Comparison of ENCODE assay signal across 10 cellular contexts in the genomic region with DNA sequence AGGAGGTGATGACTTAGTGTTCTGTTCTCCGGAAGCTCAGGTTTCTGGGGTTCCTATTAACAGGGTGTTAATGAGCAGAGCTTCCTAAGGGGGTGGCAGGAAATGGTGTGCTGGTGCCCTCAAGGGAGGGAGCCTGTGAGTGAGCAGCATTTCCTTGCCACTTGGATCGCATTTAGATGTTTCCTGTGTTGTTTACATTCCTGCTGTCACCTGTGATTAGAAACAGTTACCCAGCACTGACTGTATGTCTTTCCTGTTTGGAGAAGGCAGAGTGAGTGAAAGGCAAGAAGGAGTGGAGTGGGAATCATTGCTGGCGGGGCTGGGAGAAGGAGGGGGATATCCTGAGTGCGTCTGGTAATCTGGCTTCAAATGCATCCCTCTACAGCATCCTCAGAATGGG.
DNase-seq lines count a peak whose midpoint lies in the region; ATAC-seq, FAIRE-seq and TF ChIP-seq lines count a peak whose summit lies in the region.
"Had no signal": no experiment of that assay in that cellular context is flagged by ENCODE, and none has a peak within 500 bp of the region (broad histone marks: within the 10 kb centered on the region; RNA-seq: fewer than 3 reads in every experiment).

No MANE protein-coding gene starts in this region.

- H3K27ac ChIP-seq in liver (ENCODE audit: low read depth in 1 of 2, low read length in 2 of 2): no peak overlapping the region

- H3K9ac ChIP-seq in liver (ENCODE audit: low read depth in 1 of 2, low read length in 2 of 2): no peak overlapping the region

- H3K36me3 ChIP-seq in liver (ENCODE audit: control insufficient read depth in 4 of 4, insufficient read depth in 3 of 4, low read depth in 1 of 4, low read length in 3 of 4): no peaks in the 10 kb centered on the region
- H3K36me3 ChIP-seq: MG63 had no signal

- H3K27me3 ChIP-seq in liver (ENCODE audit: control insufficient read depth in 4 of 4, insufficient read depth in 4 of 4, low read length in 3 of 4): no peaks in the 10 kb centered on the region
- H3K27me3 ChIP-seq: MG63 had no signal

- H3K4me1 ChIP-seq in liver (ENCODE audit: control insufficient read depth in 4 of 4, insufficient read depth in 4 of 4, low read length in 3 of 4): peaks cover 6 to 19% (median 11%) of the 10 kb centered on the region in 4 donors

- H3K4me3 ChIP-seq in AG10803 (ENCODE audit: low read length) (no peak overlapping the region), liver (ENCODE audit: low read depth in 1 of 3, low read length in 3 of 3) (no peak overlapping the region)
- H3K4me3 ChIP-seq: MG63 had no signal

- ATAC-seq in SK-N-SH treated with all-trans-retinoic acid at 6 μM for 48 hours: peak; percentile 83
- no peak for ATAC-seq in HG03442 (IDR thresholded peaks at IDR 0.05; ENCODE audit: unreplicated experiment)
- no peak for ATAC-seq in HG03025 (IDR thresholded peaks at IDR 0.05; ENCODE audit: low FRiP score, unreplicated experiment)

- WGBS in liver: 79% methylated on average over 4 of the region's 4 CpGs

- FAIRE-seq in GM12891 (lab: Jason Lieb, UNC) (peak; percentile 33), frontal cortex (lab: Jason Lieb, UNC) (no peak)
- FAIRE-seq: TTC549 had no signal

- DNase-seq in AG10803 (ENCODE audit: low read depth) (peak; percentile 50), GM12891 (ENCODE audit: insufficient read length, low spot score) (no peak), frontal cortex (ENCODE audit: low spot score in 2 of 2) (no peak), ureter (ENCODE audit: low spot score) (no peak)
- DNase-seq: MG63 had no signal

- no peak for TF ChIP-seq POLR2A in GM12891 (IDR thresholded peaks at IDR 0.05; ENCODE audit: low read depth, low read length)

- TF ChIP-seq CTCF in AG10803 (conservative IDR thresholded peaks at IDR 0.05; ENCODE audit: low read length): no peak
- TF ChIP-seq CTCF in liver (IDR thresholded peaks at IDR 0.05; ENCODE audit: low read depth, low read length, missing input control): no peak

- TF ChIP-seq RAD21 in liver (IDR thresholded peaks at IDR 0.05): no peak

- no peaks in the 10 kb centered on the region for H3K9me3 ChIP-seq in liver (ENCODE audit: control insufficient read depth in 4 of 4, low read length in 3 of 4)
- H3K9me3 ChIP-seq: MG63 had no signal

TF ChIP-seq in GM12891, 5 proteins besides CTCF, POLR2A, EP300 and RAD21:
- TF ChIP-seq TAF1 (IDR thresholded peaks at IDR 0.05; ENCODE audit: low read depth, low read length): no peak
- TF ChIP-seq SPI1 (IDR thresholded peaks at IDR 0.05; ENCODE audit: low read depth, low read length): no peak
- TF ChIP-seq POU2F2 (IDR thresholded peaks at IDR 0.05; ENCODE audit: low read depth, low read length): no peak
- TF ChIP-seq POLR2AphosphoS5 (IDR thresholded peaks at IDR 0.05; ENCODE audit: low read depth, low read length): no peak
- no peak for TF ChIP-seq PAX5 (IDR thresholded peaks at IDR 0.05; ENCODE audit: insufficient read depth, low read length, severe bottlenecking)

TF ChIP-seq in SK-N-SH treated with all-trans-retinoic acid at 6 μM for 48 hours, 23 proteins besides CTCF, POLR2A, EP300 and RAD21:
- TF ChIP-seq ZC3H10 (CRISPR knock-in tag; IDR thresholded peaks at IDR 0.05) (no peak), SNAI2 (CRISPR knock-in tag; IDR thresholded peaks at IDR 0.05) (no peak)
- TF ChIP-seq, protein P1, sequence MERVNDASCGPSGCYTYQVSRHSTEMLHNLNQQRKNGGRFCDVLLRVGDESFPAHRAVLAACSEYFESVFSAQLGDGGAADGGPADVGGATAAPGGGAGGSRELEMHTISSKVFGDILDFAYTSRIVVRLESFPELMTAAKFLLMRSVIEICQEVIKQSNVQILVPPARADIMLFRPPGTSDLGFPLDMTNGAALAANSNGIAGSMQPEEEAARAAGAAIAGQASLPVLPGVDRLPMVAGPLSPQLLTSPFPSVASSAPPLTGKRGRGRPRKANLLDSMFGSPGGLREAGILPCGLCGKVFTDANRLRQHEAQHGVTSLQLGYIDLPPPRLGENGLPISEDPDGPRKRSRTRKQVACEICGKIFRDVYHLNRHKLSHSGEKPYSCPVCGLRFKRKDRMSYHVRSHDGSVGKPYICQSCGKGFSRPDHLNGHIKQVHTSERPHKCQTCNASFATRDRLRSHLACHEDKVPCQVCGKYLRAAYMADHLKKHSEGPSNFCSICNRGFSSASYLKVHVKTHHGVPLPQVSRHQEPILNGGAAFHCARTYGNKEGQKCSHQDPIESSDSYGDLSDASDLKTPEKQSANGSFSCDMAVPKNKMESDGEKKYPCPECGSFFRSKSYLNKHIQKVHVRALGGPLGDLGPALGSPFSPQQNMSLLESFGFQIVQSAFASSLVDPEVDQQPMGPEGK (CRISPR knock-in tag; IDR thresholded peaks at IDR 0.05; ENCODE audit: borderline replicate concordance): 0 out of 2 replicates have a peak, but pooled peaks have one; percentile 15

TF ChIP-seq in liver, 16 proteins besides CTCF, POLR2A, EP300 and RAD21:
- TF ChIP-seq YY1 (IDR thresholded peaks at IDR 0.05) (no peak), FOXA2 (IDR thresholded peaks at IDR 0.05) (peak; percentile 12)
